8 cellular contexts compared by ENCODE assay signal in genomic region chr16:53703590-53704444, GRCh38. TPM values are rescaled to one million over a fixed set of nuclear protein-coding genes. Genes with fewer than 3 reads are reported as not detected.
DNase-seq lines count a peak whose midpoint lies in the region; TF ChIP-seq lines count a peak whose summit lies in the region.

Gene FTO (plus strand): TSS chr16:53704156.
Gene RPGRIP1L (minus strand): TSS chr16:53703859. CDS start chr16:53700723, 3,136 bp downstream.

- H3K4me3 ChIP-seq in LNCaP clone FGC (ENCODE audit: low read depth, low read length) (peak within 1 kb of the TSS; percentile 88), fibroblast of the aortic adventitia (ENCODE audit: low read depth, low read length) (peak within 1 kb of the TSS; percentile 95)

- peak within 1 kb of the TSS; percentile 56 to 91 (median 79) for H3K27ac Mint-ChIP-seq in nephron
- H3K27ac Mint-ChIP-seq in stimulated activated naive CD8-positive, alpha-beta T cell treated with anti-CD3 and anti-CD28 coated beads, Interleukin-15, Interleukin-2, amounts not matched to agents 100 ng/mL and 50 ng/mL, for 24 hours: peak within 1 kb of the TSS; percentile 97

- peaks cover 5% of the 10 kb centered on the region for H3K9me3 Mint-ChIP-seq in nephron
- H3K9me3 Mint-ChIP-seq in stimulated activated naive CD8-positive, alpha-beta T cell treated with anti-CD3 and anti-CD28 coated beads, Interleukin-15, Interleukin-2, amounts not matched to agents 100 ng/mL and 50 ng/mL, for 24 hours: no peaks in the 10 kb centered on the region

- CTCF ChIA-PET in RWPE1 (lab: Yijun Ruan, JAX): interaction anchor here (0.5 to 0.6 kb wide), 4 partner anchors 41 to 1256 kb away, joined by 3 to 4 read pairs (median 3); no protein-coding TSS in a partner anchor

- peak; percentile 99 for DNase-seq in EH (ENCODE audit: low read depth)
- peak; percentile 97 for DNase-seq in GOT3 (lab: John Stamatoyannopoulos, UW)
- peak; percentile 99 for DNase-seq in LNCaP clone FGC (ENCODE audit: low read depth)
- peak; percentile 96 for DNase-seq in RWPE1 (ENCODE audit: low spot score)
- DNase-seq in activated T-helper 9 cell treated with anti-CD3 and anti-CD28 coated beads, Interleukin-2, amount 50 U/mL, for 16 hours (ENCODE audit: low read depth): peak; percentile 97
- DNase-seq in fibroblast of the aortic adventitia (ENCODE audit: low read depth): peak; percentile 99

- POLR2A ChIA-PET in RWPE1 (lab: Yijun Ruan, JAX; ENCODE audit: low non-redundant PET): no interaction called here

- H3K4me3 Mint-ChIP-seq in nephron: peak within 1 kb of the TSS; percentile 94 to 98 (median 97)
- peak within 1 kb of the TSS; percentile 99 for H3K4me3 Mint-ChIP-seq in stimulated activated naive CD8-positive, alpha-beta T cell treated with anti-CD3 and anti-CD28 coated beads, Interleukin-15, Interleukin-2, amounts not matched to agents 100 ng/mL and 50 ng/mL, for 24 hours

- H3K27ac ChIP-seq in RWPE1: peak within 1 kb of the TSS; percentile 65

- H3K27me3 Mint-ChIP-seq in nephron (ENCODE audit: low read depth): no peaks in the 10 kb centered on the region
- no peaks in the 10 kb centered on the region for H3K27me3 Mint-ChIP-seq in stimulated activated naive CD8-positive, alpha-beta T cell treated with anti-CD3 and anti-CD28 coated beads, Interleukin-15, Interleukin-2, amounts not matched to agents 100 ng/mL and 50 ng/mL, for 24 hours

- peaks cover 39% of the 10 kb centered on the region for H3K36me3 Mint-ChIP-seq in nephron (ENCODE audit: low read depth)
- H3K36me3 Mint-ChIP-seq in stimulated activated naive CD8-positive, alpha-beta T cell treated with anti-CD3 and anti-CD28 coated beads, Interleukin-15, Interleukin-2, amounts not matched to agents 100 ng/mL and 50 ng/mL, for 24 hours (ENCODE audit: low read depth): peaks cover 18% of the 10 kb centered on the region

- TF ChIP-seq CTCF in LNCaP clone FGC (IDR thresholded peaks at IDR 0.05; ENCODE audit: control insufficient read depth, extremely low read depth, insufficient read depth) (no peak), RWPE1 (conservative IDR thresholded peaks at IDR 0.05; ENCODE audit: low read depth) (no peak), fibroblast of the aortic adventitia (IDR thresholded peaks at IDR 0.05; ENCODE audit: insufficient read depth, low read length) (peak; percentile 1), nephron (IDR thresholded peaks at IDR 0.05; ENCODE audit: unreplicated experiment in 3 of 3) (no peak)

- H3K4me1 Mint-ChIP-seq in nephron: peaks cover 9% of the 10 kb centered on the region
- H3K4me1 Mint-ChIP-seq in stimulated activated naive CD8-positive, alpha-beta T cell treated with anti-CD3 and anti-CD28 coated beads, Interleukin-15, Interleukin-2, amounts not matched to agents 100 ng/mL and 50 ng/mL, for 24 hours (ENCODE audit: low read depth): peaks cover 42% of the 10 kb centered on the region

RNA-seq across cellular contexts. Expression of gene FTO, which starts in this region (rescaled TPM):
- total RNA-seq in fibroblast of the aortic adventitia (ENCODE audit: low replicate concordance): 135 and 145 TPM in 2 replicates

RNA-seq across cellular contexts. Expression of gene RPGRIP1L, which starts in this region (rescaled TPM):
- 11.1 and 19.5 TPM in 2 replicates for total RNA-seq in fibroblast of the aortic adventitia (ENCODE audit: low replicate concordance)

Comparison
In these comparisons a context has a peak if more than half of its experiments do, and no peak if none do; other contexts are left out.
1. Peak in every context shown above with its lines: DNase-seq, H3K4me3 ChIP-seq and H3K27ac ChIP-seq.